In genomic region chr17:44628234-44629188, GRCh38 we compare ENCODE assay signal across 9 cellular contexts. TPM values are rescaled to one million over a fixed set of nuclear protein-coding genes. Genes with fewer than 3 reads are reported as not detected.
DNase-seq lines count a peak whose midpoint lies in the region; ATAC-seq, FAIRE-seq and TF ChIP-seq lines count a peak whose summit lies in the region.
"Had no signal": no experiment of that assay in that cellular context is flagged by ENCODE, and none has a peak within 500 bp of the region (broad histone marks: within the 10 kb centered on the region; RNA-seq: fewer than 3 reads in every experiment).

No MANE protein-coding gene starts in this region.

- DNase-seq in activated CD8-positive, alpha-beta T cell treated with anti-CD3 and anti-CD28 coated beads for 36 hours = no peak
- DNase-seq in activated CD8-positive, alpha-beta T cell treated with anti-CD3 and anti-CD28 coated beads, Interleukin-2, amount 10 ng/mL, durations not matched to agents 7 days and 5 days = no peak
- DNase-seq in GM12878 (ENCODE audit: low read depth, low spot score) = peak; percentile 46
- peak; percentile 90 for DNase-seq in kidney tubule cell (ENCODE audit: low spot score)
- no peak for DNase-seq in upper lobe of right lung
- DNase-seq in SKM-1 treated with dmso at 0.1 percent for 144 hours (lab: John Stamatoyannopoulos, UW; ENCODE audit: unreplicated experiment) = no peak
- no peak for DNase-seq in stimulated activated CD4-positive, alpha-beta T cell treated with anti-CD3 and anti-CD28 coated beads, Interleukin-4, amount 100 ng/mL, for 4 hours

- H3K4me3 Mint-ChIP-seq in activated CD8-positive, alpha-beta T cell treated with anti-CD3 and anti-CD28 coated beads for 36 hours = no peak overlapping the region
- no peak overlapping the region for H3K4me3 Mint-ChIP-seq in activated CD8-positive, alpha-beta T cell treated with anti-CD3 and anti-CD28 coated beads, Interleukin-2, amount 10 ng/mL, durations not matched to agents 7 days and 5 days

- no peak overlapping the region for H3K27ac Mint-ChIP-seq in activated CD8-positive, alpha-beta T cell treated with anti-CD3 and anti-CD28 coated beads for 36 hours
- no peak overlapping the region for H3K27ac Mint-ChIP-seq in activated CD8-positive, alpha-beta T cell treated with anti-CD3 and anti-CD28 coated beads, Interleukin-2, amount 10 ng/mL, durations not matched to agents 7 days and 5 days

- no peak for TF ChIP-seq RAD21 in GM12878 (IDR thresholded peaks at IDR 0.05; ENCODE audit: insufficient read depth, low read depth, low read length)

- peak; percentile 81 for FAIRE-seq in GM12878 (lab: Jason Lieb, UNC)
- FAIRE-seq: endometrium had no signal

- peak overlapping the region; percentile 57 for H3K4me3 ChIP-seq in GM12878
- H3K4me3 ChIP-seq in upper lobe of right lung = peak overlapping the region; percentile 30

- no peaks in the 10 kb centered on the region for H3K79me2 ChIP-seq in GM12878 (ENCODE audit: control insufficient read depth, insufficient read depth, low read length)

- peak overlapping the region; percentile 61 for H3K27ac ChIP-seq in GM12878 (ENCODE audit: control insufficient read depth, insufficient read depth)
- H3K27ac ChIP-seq in upper lobe of right lung = no peak overlapping the region

- peak overlapping the region; percentile 86 for H3K4me2 ChIP-seq in GM12878 (ENCODE audit: control insufficient read depth, insufficient read depth)

- peak overlapping the region; percentile 64 for H3K9ac ChIP-seq in GM12878 (ENCODE audit: control insufficient read depth, insufficient read depth, low read length)

- in situ Hi-C loops in GM12878 (cut with MboI) = no loop called here

- POLR2A ChIA-PET in activated CD8-positive, alpha-beta T cell treated with anti-CD3 and anti-CD28 coated beads for 36 hours (lab: Charles Lee) = no interaction called here
- POLR2A ChIA-PET in activated CD8-positive, alpha-beta T cell treated with anti-CD3 and anti-CD28 coated beads, Interleukin-2, amount 10 ng/mL, durations not matched to agents 7 days and 5 days (lab: Charles Lee) = no interaction called here
- POLR2A ChIA-PET in GM12878 (lab: Charles Lee) = interaction anchor here (0.6 kb wide), 1 partner anchor 142 kb away, joined by 4 read pairs; no protein-coding TSS in a partner anchor

- no peaks in the 10 kb centered on the region for H3K9me3 Mint-ChIP-seq in activated CD8-positive, alpha-beta T cell treated with anti-CD3 and anti-CD28 coated beads for 36 hours
- H3K9me3 Mint-ChIP-seq in activated CD8-positive, alpha-beta T cell treated with anti-CD3 and anti-CD28 coated beads, Interleukin-2, amount 10 ng/mL, durations not matched to agents 7 days and 5 days (ENCODE audit: insufficient read depth) = no peaks in the 10 kb centered on the region

- H4K20me1 ChIP-seq in GM12878 (ENCODE audit: control insufficient read depth, insufficient read depth) = no peaks in the 10 kb centered on the region

- H3K27me3 Mint-ChIP-seq in activated CD8-positive, alpha-beta T cell treated with anti-CD3 and anti-CD28 coated beads for 36 hours = peaks cover 11% of the 10 kb centered on the region
- peaks cover 3% of the 10 kb centered on the region for H3K27me3 Mint-ChIP-seq in activated CD8-positive, alpha-beta T cell treated with anti-CD3 and anti-CD28 coated beads, Interleukin-2, amount 10 ng/mL, durations not matched to agents 7 days and 5 days (ENCODE audit: low read depth)

- H3K9me3 ChIP-seq in GM12878 (replicated peaks; ENCODE audit: control insufficient read depth, insufficient read depth, low read length) (no peaks in the 10 kb centered on the region; the same call in 2 of the 3 replicates), upper lobe of right lung (no peaks in the 10 kb centered on the region)

- CTCF ChIA-PET in activated CD8-positive, alpha-beta T cell treated with anti-CD3 and anti-CD28 coated beads for 36 hours (lab: Charles Lee) = interaction anchor here (0.9 kb wide), 1 partner anchor 94 kb away, joined by 3 read pairs; no protein-coding TSS in a partner anchor
- CTCF ChIA-PET in activated CD8-positive, alpha-beta T cell treated with anti-CD3 and anti-CD28 coated beads, Interleukin-2, amount 10 ng/mL, durations not matched to agents 7 days and 5 days (lab: Charles Lee) = no interaction called here
- CTCF ChIA-PET in GM12878 (lab: Yijun Ruan, JAX) = interaction anchor here (0.6 to 1.1 kb wide), 2 partner anchors 9 kb away, joined by 3 read pairs; no protein-coding TSS in a partner anchor

- H2AFZ ChIP-seq in GM12878 (ENCODE audit: control insufficient read depth, low read depth, low read length) = peak overlapping the region; percentile 95

- ATAC-seq in activated CD8-positive, alpha-beta T cell treated with anti-CD3 and anti-CD28 coated beads for 36 hours = peak; percentile 47
- no peak for ATAC-seq in activated CD8-positive, alpha-beta T cell treated with anti-CD3 and anti-CD28 coated beads, Interleukin-2, amount 10 ng/mL, durations not matched to agents 7 days and 5 days
- peak; percentile 100 for ATAC-seq in GM12878
- ATAC-seq in upper lobe of right lung = peak; percentile 80
- ATAC-seq in GM19397 (IDR thresholded peaks at IDR 0.05; ENCODE audit: unreplicated experiment) = no peak

- RAD21 ChIA-PET in GM12878 (lab: Charles Lee; ENCODE audit: unreplicated experiment) = no interaction called here

- H3K4me1 ChIP-seq in GM12878 (ENCODE audit: control insufficient read depth, insufficient read depth, low read length) (peaks cover 9% of the 10 kb centered on the region), upper lobe of right lung (no peaks in the 10 kb centered on the region)

- H3K36me3 Mint-ChIP-seq in activated CD8-positive, alpha-beta T cell treated with anti-CD3 and anti-CD28 coated beads for 36 hours (ENCODE audit: low read depth) = no peaks in the 10 kb centered on the region
- H3K36me3 Mint-ChIP-seq in activated CD8-positive, alpha-beta T cell treated with anti-CD3 and anti-CD28 coated beads, Interleukin-2, amount 10 ng/mL, durations not matched to agents 7 days and 5 days (ENCODE audit: low read depth) = no peaks in the 10 kb centered on the region

- TF ChIP-seq EP300 in GM12878 (IDR thresholded peaks at IDR 0.05; ENCODE audit: borderline replicate concordance in 1 of 2, control insufficient read depth in 1 of 2, low read depth in 2 of 2, low read length in 2 of 2) = no peak

- TF ChIP-seq POLR2A in GM12878 (IDR thresholded peaks at IDR 0.05; ENCODE audit: low read depth, low read length) = peak; percentile 65

- intact Hi-C loops in activated CD8-positive, alpha-beta T cell treated with anti-CD3 and anti-CD28 coated beads for 36 hours (cut with micrococcal nuclease) = no loop called here
- intact Hi-C loops in GM12878 (cut with micrococcal nuclease; ENCODE audit: unreplicated experiment) (loop anchor here (5.0 kb wide), 1 partner anchor 71 kb away; the partner anchor contains the start of gene FZD2), upper lobe of right lung (cut with DNase I) (loop anchor here (10.0 kb wide), 1 partner anchor 84 kb away; no protein-coding TSS in a partner anchor)

- TF ChIP-seq CTCF in activated CD8-positive, alpha-beta T cell treated with anti-CD3 and anti-CD28 coated beads for 36 hours (IDR thresholded peaks at IDR 0.05) = no peak
- TF ChIP-seq CTCF in GM12878 (IDR thresholded peaks at IDR 0.05 in 2 of 3, conservative IDR thresholded peaks at IDR 0.05 in 1 of 3; ENCODE audit: control insufficient read depth in 2 of 3, extremely low read depth in 1 of 3, insufficient read depth in 1 of 3, low read depth in 3 of 3, low read length in 3 of 3) = no peak
- no peak for TF ChIP-seq CTCF in upper lobe of right lung (IDR thresholded peaks at IDR 0.05)

- H3K27me3 ChIP-seq in GM12878 (replicated peaks in 1 of 2; ENCODE audit: control insufficient read depth in 2 of 2, insufficient read depth in 2 of 2, low read length in 1 of 2) (no peaks in the 10 kb centered on the region), upper lobe of right lung (no peaks in the 10 kb centered on the region)

- SMC1A ChIA-PET in GM12878 (lab: Charles Lee; ENCODE audit: uncharacterized antibody, unreplicated experiment) = no interaction called here

- 29% methylated on average over 34 of the region's 34 CpGs for WGBS in GM12878 (ENCODE audit: insufficient coverage, insufficient replicate concordance, low lambda C conversion rate, missing lambda C conversion rate)

- H3K4me1 Mint-ChIP-seq in activated CD8-positive, alpha-beta T cell treated with anti-CD3 and anti-CD28 coated beads for 36 hours (ENCODE audit: low read depth) = no peaks in the 10 kb centered on the region
- no peaks in the 10 kb centered on the region for H3K4me1 Mint-ChIP-seq in activated CD8-positive, alpha-beta T cell treated with anti-CD3 and anti-CD28 coated beads, Interleukin-2, amount 10 ng/mL, durations not matched to agents 7 days and 5 days (ENCODE audit: low read depth)

- no TSS peak for BruUV-seq in GM12878 (replicated peaks; lab: Mats Ljungman, UMichigan)

- H3K36me3 ChIP-seq in GM12878 (ENCODE audit: control insufficient read depth in 2 of 2, insufficient read depth in 2 of 2, low read length in 1 of 2) (no peaks in the 10 kb centered on the region), upper lobe of right lung (no peaks in the 10 kb centered on the region)

TF ChIP-seq in GM12878, 131 proteins besides CTCF, POLR2A, EP300 and RAD21 (continues in another document):
- no peak for TF ChIP-seq NR2C2 (IDR thresholded peaks at IDR 0.05; ENCODE audit: borderline replicate concordance, control insufficient read depth, insufficient read length, low read depth)
- TF ChIP-seq PML (IDR thresholded peaks at IDR 0.05; ENCODE audit: low read length) = no peak

RNA-seq across cellular contexts. Expression of gene MEIOC, which starts 27.8 kb away (rescaled TPM):
- total RNA-seq in activated CD8-positive, alpha-beta T cell treated with anti-CD3 and anti-CD28 coated beads for 36 hours = under 1 TPM; 0.16 to 0.25 TPM
- under 1 TPM; 0.16 to 0.26 TPM for total RNA-seq in activated CD8-positive, alpha-beta T cell treated with anti-CD3 and anti-CD28 coated beads, Interleukin-2, amount 10 ng/mL, durations not matched to agents 7 days and 5 days
- total RNA-seq in GM12878 (2013; cell fraction: nucleolus; rRNA removed) = 0.38 and 0.95 TPM in 2 replicates
- total RNA-seq in GM12878 (2014; rRNA removed) = not detected in 2 replicates
- 0.04 TPM in 1 of 2 replicates, not detected in the other for total RNA-seq in GM12878 (2014; rRNA removed; fragmentation: Illumina TruSeq; extraction: Trizol)
- not detected in 2 replicates for total RNA-seq in GM12878 (2021)
- polyA plus RNA-seq in GM12878 (2011; ENCODE audit: low read depth) = 0.42 TPM
- 0.03 TPM in 1 of 2 replicates, not detected in the other for polyA plus RNA-seq in GM12878 (2011; rRNA removed)
- polyA plus RNA-seq in GM12878 (2011; cell fraction: cytosol; rRNA removed) = 0.03 and 0.07 TPM in 2 replicates
- 0.15 and 0.19 TPM in 2 replicates for polyA plus RNA-seq in GM12878 (2011; cell fraction: nucleus; rRNA removed)
- 0.11 and 0.36 TPM in 2 replicates for polyA plus RNA-seq in GM12878 (2012)
- polyA plus RNA-seq in GM12878 (2014; fragmentation: Illumina TruSeq; extraction: Trizol) = 0.01 and 1.3 TPM in 2 replicates
- polyA plus RNA-seq in GM12878 (2014; fragmentation: Nextera tagmentation; extraction: Ambion mirVana) = under 1 TPM; 0.11 to 0.13 TPM
- 0.27 TPM in 1 of 2 replicates, not detected in the other for polyA plus RNA-seq in GM12878 (2014; rRNA removed)
- under 1 TPM; 0.47 to 0.48 TPM for polyA plus RNA-seq in GM12878 (2016; fragmentation: Nextera tagmentation; extraction: Ambion mirVana)
- not detected in 2 replicates for polyA minus RNA-seq in GM12878 (2011; rRNA and poly(A)+ RNA removed)
- polyA minus RNA-seq in GM12878 (2011; cell fraction: cytosol; rRNA and poly(A)+ RNA removed) = not detected in 2 replicates
- polyA minus RNA-seq in GM12878 (2011; cell fraction: nucleus; rRNA and poly(A)+ RNA removed) = 0.19 and 0.24 TPM in 2 replicates
- total RNA-seq in upper lobe of right lung = not detected

Comparison
In these comparisons a context has a peak if more than half of its experiments do, and no peak if none do; other contexts are left out.
1. ATAC-seq: peak in activated CD8-positive, alpha-beta T cell treated with anti-CD3 and anti-CD28 coated beads for 36 hours (single experiment), GM12878 (single experiment) and upper lobe of right lung (single experiment); none in activated CD8-positive, alpha-beta T cell treated with anti-CD3 and anti-CD28 coated beads, Interleukin-2, amount 10 ng/mL, durations not matched to agents 7 days and 5 days (single experiment) and GM19397 (single experiment).
2. DNase-seq: peak in GM12878 (single experiment) and kidney tubule cell (single experiment); none in activated CD8-positive, alpha-beta T cell treated with anti-CD3 and anti-CD28 coated beads for 36 hours (single experiment), activated CD8-positive, alpha-beta T cell treated with anti-CD3 and anti-CD28 coated beads, Interleukin-2, amount 10 ng/mL, durations not matched to agents 7 days and 5 days (single experiment), upper lobe of right lung (single experiment), SKM-1 treated with dmso at 0.1 percent for 144 hours (single experiment) and stimulated activated CD4-positive, alpha-beta T cell treated with anti-CD3 and anti-CD28 coated beads, Interleukin-4, amount 100 ng/mL, for 4 hours (0 of 2).